Comparison of ENCODE assay signal across 14 cellular contexts in genomic region chr19:8938576-8938975, GRCh38.
DNase-seq lines count a peak whose midpoint lies in the region; ATAC-seq and TF ChIP-seq lines count a peak whose summit lies in the region.
"Had no signal": no experiment of that assay in that cellular context is flagged by ENCODE, and none has a peak within 500 bp of the region (broad histone marks: within the 10 kb centered on the region; RNA-seq: fewer than 3 reads in every experiment).

No MANE protein-coding gene starts in this region.

- in situ Hi-C loops in Caki2 (cut with HindIII; ENCODE audit: low pct_unique_long_range_greater_than_20kb, low sequenced_read_pairs): no loop called here

- ATAC-seq in PC-3: no peak
- ATAC-seq in GM18502 (IDR thresholded peaks at IDR 0.05; ENCODE audit: poor library complexity, unreplicated experiment): no peak
- ATAC-seq in HG03095 (IDR thresholded peaks at IDR 0.05; ENCODE audit: unreplicated experiment): no peak

- no peak for TF ChIP-seq CTCF in PC-3 (conservative IDR thresholded peaks at IDR 0.05; ENCODE audit: low read depth, low read length)

- no peaks in the 10 kb centered on the region for H3F3A ChIP-seq in PC-3 (ENCODE audit: low read length, unreplicated experiment)

- H3K9ac ChIP-seq in PC-3 (ENCODE audit: low read length): no peak overlapping the region

- no peaks in the 10 kb centered on the region for H3K27me3 ChIP-seq in PC-3 (ENCODE audit: low read length)

- H3K79me2 ChIP-seq in PC-3 (ENCODE audit: low read length): no peaks in the 10 kb centered on the region

- H4K20me1 ChIP-seq in PC-3 (ENCODE audit: low read length): no peaks in the 10 kb centered on the region

- no TSS peak for BruUV-seq in PC-3 (replicated peaks; lab: Mats Ljungman, UMichigan)

- no peak overlapping the region for H2AFZ ChIP-seq in PC-3 (ENCODE audit: low read length)

- DNase-seq in Caki2 (ENCODE audit: low read depth) (peak; percentile 28), PC-3 (peak; percentile 59), kidney tubule cell (ENCODE audit: low spot score) (peak; percentile 19), head of caudate nucleus (no peak)
- DNase-seq: C1 segment of cervical spinal cord; CD4-positive, alpha-beta memory T cell; COR-L47; DMS153; DND-41; GOT3; HFFc6 had no signal

- CTCF ChIA-PET in PC-3 (lab: Charles Lee): no interaction called here

- H3K27ac ChIP-seq in PC-3 (ENCODE audit: low read length): no peak overlapping the region

- no peaks in the 10 kb centered on the region for H3K9me2 ChIP-seq in PC-3 (replicated peaks; ENCODE audit: low read length)

- peaks cover 9% of the 10 kb centered on the region; the same call in 1 of the 2 replicates for H3K4me1 ChIP-seq in PC-3 (ENCODE audit: insufficient read depth, low read length)
- H3K4me1 ChIP-seq: HAP-1 had no signal

- no peak overlapping the region for H3K4me2 ChIP-seq in PC-3 (ENCODE audit: low read length)

- 0 out of 2 replicates have a peak, but pooled peaks cover 8% of the 10 kb centered on the region for H3K9me3 ChIP-seq in PC-3 (ENCODE audit: low read length)
- H3K9me3 ChIP-seq: HAP-1 had no signal

- H3K4me3 ChIP-seq in PC-3 (ENCODE audit: low read length): no peak overlapping the region
- H3K4me3 ChIP-seq: HAP-1 had no signal

- intact Hi-C loops in PC-3 (cut with micrococcal nuclease): no loop called here
- intact Hi-C loops in head of caudate nucleus (cut with DNase I): no loop called here

- no peaks in the 10 kb centered on the region for H3K36me3 ChIP-seq in PC-3 (ENCODE audit: low read depth, low read length)
- H3K36me3 ChIP-seq: HAP-1 had no signal

- POLR2A ChIA-PET in PC-3 (lab: Charles Lee; ENCODE audit: unreplicated experiment): no interaction called here

Comparison
In these comparisons a context has a peak if more than half of its experiments do, and no peak if none do; other contexts are left out.
1. DNase-seq: peak in Caki2 (single experiment), PC-3 (single experiment) and kidney tubule cell (single experiment); none in head of caudate nucleus (0 of 42).